Comparison of ENCODE assay signal across 1 cellular context in the genomic region with DNA sequence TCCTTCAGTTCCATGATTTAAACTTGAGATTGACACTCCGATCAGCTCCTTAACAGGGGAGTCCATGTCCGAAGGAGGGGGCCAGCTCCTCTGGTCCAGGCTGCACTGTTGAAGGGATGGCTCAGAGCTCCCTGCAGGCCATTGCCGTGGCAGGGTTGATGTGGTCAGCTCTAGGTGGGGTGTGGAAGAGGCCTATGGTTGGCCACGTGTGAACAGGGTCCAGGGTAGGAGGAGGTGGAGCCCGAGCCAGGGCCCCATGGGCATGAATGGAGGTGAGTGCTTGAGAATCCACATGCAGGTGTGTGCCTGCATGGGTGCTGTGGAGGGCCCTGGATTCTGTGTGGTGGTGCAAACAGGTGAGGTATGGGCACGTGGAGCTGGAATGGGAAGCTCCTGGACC.
TF ChIP-seq lines count a peak whose summit lies in the region.

No MANE protein-coding gene starts in this region.

TF ChIP-seq in GM23338, 12 proteins besides CTCF, POLR2A, EP300 and RAD21:
- TF ChIP-seq, protein P1, sequence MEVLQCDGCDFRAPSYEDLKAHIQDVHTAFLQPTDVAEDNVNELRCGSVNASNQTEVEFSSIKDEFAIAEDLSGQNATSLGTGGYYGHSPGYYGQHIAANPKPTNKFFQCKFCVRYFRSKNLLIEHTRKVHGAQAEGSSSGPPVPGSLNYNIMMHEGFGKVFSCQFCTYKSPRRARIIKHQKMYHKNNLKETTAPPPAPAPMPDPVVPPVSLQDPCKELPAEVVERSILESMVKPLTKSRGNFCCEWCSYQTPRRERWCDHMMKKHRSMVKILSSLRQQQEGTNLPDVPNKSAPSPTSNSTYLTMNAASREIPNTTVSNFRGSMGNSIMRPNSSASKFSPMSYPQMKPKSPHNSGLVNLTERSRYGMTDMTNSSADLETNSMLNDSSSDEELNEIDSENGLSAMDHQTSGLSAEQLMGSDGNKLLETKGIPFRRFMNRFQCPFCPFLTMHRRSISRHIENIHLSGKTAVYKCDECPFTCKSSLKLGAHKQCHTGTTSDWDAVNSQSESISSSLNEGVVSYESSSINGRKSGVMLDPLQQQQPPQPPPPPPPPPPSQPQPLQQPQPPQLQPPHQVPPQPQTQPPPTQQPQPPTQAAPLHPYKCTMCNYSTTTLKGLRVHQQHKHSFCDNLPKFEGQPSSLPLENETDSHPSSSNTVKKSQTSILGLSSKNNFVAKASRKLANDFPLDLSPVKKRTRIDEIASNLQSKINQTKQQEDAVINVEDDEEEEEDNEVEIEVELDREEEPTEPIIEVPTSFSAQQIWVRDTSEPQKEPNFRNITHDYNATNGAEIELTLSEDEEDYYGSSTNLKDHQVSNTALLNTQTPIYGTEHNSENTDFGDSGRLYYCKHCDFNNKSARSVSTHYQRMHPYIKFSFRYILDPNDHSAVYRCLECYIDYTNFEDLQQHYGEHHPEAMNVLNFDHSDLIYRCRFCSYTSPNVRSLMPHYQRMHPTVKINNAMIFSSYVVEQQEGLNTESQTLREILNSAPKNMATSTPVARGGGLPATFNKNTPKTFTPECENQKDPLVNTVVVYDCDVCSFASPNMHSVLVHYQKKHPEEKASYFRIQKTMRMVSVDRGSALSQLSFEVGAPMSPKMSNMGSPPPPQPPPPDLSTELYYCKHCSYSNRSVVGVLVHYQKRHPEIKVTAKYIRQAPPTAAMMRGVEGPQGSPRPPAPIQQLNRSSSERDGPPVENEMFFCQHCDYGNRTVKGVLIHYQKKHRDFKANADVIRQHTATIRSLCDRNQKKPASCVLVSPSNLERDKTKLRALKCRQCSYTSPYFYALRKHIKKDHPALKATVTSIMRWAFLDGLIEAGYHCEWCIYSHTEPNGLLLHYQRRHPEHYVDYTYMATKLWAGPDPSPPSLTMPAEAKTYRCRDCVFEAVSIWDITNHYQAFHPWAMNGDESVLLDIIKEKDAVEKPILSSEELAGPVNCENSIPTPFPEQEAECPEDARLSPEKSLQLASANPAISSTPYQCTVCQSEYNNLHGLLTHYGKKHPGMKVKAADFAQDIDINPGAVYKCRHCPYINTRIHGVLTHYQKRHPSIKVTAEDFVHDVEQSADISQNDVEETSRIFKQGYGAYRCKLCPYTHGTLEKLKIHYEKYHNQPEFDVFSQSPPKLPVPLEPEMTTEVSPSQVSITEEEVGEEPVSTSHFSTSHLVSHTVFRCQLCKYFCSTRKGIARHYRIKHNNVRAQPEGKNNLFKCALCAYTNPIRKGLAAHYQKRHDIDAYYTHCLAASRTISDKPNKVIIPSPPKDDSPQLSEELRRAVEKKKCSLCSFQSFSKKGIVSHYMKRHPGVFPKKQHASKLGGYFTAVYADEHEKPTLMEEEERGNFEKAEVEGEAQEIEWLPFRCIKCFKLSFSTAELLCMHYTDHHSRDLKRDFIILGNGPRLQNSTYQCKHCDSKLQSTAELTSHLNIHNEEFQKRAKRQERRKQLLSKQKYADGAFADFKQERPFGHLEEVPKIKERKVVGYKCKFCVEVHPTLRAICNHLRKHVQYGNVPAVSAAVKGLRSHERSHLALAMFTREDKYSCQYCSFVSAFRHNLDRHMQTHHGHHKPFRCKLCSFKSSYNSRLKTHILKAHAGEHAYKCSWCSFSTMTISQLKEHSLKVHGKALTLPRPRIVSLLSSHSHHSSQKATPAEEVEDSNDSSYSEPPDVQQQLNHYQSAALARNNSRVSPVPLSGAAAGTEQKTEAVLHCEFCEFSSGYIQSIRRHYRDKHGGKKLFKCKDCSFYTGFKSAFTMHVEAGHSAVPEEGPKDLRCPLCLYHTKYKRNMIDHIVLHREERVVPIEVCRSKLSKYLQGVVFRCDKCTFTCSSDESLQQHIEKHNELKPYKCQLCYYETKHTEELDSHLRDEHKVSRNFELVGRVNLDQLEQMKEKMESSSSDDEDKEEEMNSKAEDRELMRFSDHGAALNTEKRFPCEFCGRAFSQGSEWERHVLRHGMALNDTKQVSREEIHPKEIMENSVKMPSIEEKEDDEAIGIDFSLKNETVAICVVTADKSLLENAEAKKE (CRISPR knock-in tag; IDR thresholded peaks at IDR 0.05) = no peak
- TF ChIP-seq STAT1 (IDR thresholded peaks at IDR 0.05; ENCODE audit: unreplicated experiment) = no peak
- no peak for TF ChIP-seq CREB1 (CRISPR knock-in tag; IDR thresholded peaks at IDR 0.05; ENCODE audit: low read depth)
- TF ChIP-seq ZNF114 (CRISPR knock-in tag; IDR thresholded peaks at IDR 0.05) = no peak
- no peak for TF ChIP-seq EZH2phosphoT487 (IDR thresholded peaks at IDR 0.05; ENCODE audit: unreplicated experiment)
- no peak for TF ChIP-seq EZH2 (IDR thresholded peaks at IDR 0.05; ENCODE audit: low read depth, unreplicated experiment)
- TF ChIP-seq, protein P2, sequence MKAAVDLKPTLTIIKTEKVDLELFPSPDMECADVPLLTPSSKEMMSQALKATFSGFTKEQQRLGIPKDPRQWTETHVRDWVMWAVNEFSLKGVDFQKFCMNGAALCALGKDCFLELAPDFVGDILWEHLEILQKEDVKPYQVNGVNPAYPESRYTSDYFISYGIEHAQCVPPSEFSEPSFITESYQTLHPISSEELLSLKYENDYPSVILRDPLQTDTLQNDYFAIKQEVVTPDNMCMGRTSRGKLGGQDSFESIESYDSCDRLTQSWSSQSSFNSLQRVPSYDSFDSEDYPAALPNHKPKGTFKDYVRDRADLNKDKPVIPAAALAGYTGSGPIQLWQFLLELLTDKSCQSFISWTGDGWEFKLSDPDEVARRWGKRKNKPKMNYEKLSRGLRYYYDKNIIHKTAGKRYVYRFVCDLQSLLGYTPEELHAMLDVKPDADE (IDR thresholded peaks at IDR 0.05) = no peak
- no peak for TF ChIP-seq JUNB (IDR thresholded peaks at IDR 0.05; ENCODE audit: unreplicated experiment)
- no peak for TF ChIP-seq NANOG (IDR thresholded peaks at IDR 0.05; ENCODE audit: borderline replicate concordance)
- no peak for TF ChIP-seq POLR2AphosphoS5 (IDR thresholded peaks at IDR 0.05; ENCODE audit: low read depth)
- TF ChIP-seq, protein P3, sequence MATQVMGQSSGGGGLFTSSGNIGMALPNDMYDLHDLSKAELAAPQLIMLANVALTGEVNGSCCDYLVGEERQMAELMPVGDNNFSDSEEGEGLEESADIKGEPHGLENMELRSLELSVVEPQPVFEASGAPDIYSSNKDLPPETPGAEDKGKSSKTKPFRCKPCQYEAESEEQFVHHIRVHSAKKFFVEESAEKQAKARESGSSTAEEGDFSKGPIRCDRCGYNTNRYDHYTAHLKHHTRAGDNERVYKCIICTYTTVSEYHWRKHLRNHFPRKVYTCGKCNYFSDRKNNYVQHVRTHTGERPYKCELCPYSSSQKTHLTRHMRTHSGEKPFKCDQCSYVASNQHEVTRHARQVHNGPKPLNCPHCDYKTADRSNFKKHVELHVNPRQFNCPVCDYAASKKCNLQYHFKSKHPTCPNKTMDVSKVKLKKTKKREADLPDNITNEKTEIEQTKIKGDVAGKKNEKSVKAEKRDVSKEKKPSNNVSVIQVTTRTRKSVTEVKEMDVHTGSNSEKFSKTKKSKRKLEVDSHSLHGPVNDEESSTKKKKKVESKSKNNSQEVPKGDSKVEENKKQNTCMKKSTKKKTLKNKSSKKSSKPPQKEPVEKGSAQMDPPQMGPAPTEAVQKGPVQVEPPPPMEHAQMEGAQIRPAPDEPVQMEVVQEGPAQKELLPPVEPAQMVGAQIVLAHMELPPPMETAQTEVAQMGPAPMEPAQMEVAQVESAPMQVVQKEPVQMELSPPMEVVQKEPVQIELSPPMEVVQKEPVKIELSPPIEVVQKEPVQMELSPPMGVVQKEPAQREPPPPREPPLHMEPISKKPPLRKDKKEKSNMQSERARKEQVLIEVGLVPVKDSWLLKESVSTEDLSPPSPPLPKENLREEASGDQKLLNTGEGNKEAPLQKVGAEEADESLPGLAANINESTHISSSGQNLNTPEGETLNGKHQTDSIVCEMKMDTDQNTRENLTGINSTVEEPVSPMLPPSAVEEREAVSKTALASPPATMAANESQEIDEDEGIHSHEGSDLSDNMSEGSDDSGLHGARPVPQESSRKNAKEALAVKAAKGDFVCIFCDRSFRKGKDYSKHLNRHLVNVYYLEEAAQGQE (IDR thresholded peaks at IDR 0.05; ENCODE audit: unreplicated experiment) = no peak
- no peak for TF ChIP-seq ZNF331 (CRISPR knock-in tag; IDR thresholded peaks at IDR 0.05; ENCODE audit: low read depth)
